In the genomic region with DNA sequence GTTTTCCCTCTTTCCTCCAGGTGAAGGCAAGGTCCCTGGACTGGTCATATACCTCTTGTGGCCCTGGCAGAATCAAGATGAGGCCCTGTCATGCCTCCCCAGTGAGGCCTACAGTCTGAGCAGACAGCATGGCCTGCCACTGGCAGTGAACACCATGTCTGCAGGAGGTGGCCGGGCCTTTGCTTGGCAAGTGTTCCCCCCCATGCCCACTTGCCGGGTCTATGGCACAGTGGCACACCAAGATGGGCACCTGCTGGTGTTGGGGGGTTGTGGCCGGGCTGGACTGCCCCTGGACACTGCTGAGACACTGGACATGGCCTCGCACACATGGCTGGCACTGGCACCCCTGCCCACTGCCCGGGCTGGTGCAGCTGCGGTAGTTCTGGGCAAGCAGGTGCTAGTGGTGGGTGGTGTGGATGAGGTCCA, we compare ENCODE assay signal across 11 cellular contexts. TPM values are rescaled to one million over a fixed set of nuclear protein-coding genes. Genes with fewer than 3 reads are reported as not detected.
DNase-seq lines count a peak whose midpoint lies in the region; ATAC-seq and TF ChIP-seq lines count a peak whose summit lies in the region.
"Had no signal": no experiment of that assay in that cellular context is flagged by ENCODE, and none has a peak within 500 bp of the region (broad histone marks: within the 10 kb centered on the region; RNA-seq: fewer than 3 reads in every experiment).

No MANE protein-coding gene starts in this region.

- H3K4me1 ChIP-seq in HUES6 (ENCODE audit: control insufficient read depth, insufficient read depth, low read length), result peaks cover 31% of the 10 kb centered on the region
- peaks cover 7 to 22% of the 10 kb centered on the region in 2 donors for H3K4me1 ChIP-seq in lung (ENCODE audit: control insufficient read depth in 2 of 2, insufficient read depth in 2 of 2, low read length in 2 of 2)
- peaks cover 19 to 74% (median 66%) of the 10 kb centered on the region in 5 donors for H3K4me1 ChIP-seq in subcutaneous abdominal adipose tissue (ENCODE audit: control insufficient read depth in 5 of 5, insufficient read depth in 5 of 5, low read length in 5 of 5)
- H3K4me1 ChIP-seq in aorta (ENCODE audit: control insufficient read depth in 1 of 2, insufficient read depth in 2 of 2, low read length in 2 of 2), result peaks cover 0 to 4% of the 10 kb centered on the region in 2 donors

- no peak overlapping the region for H3K27ac ChIP-seq in HUES6 (ENCODE audit: low read depth, low read length)
- H3K27ac ChIP-seq in caudate nucleus (ENCODE audit: low read depth, low read length), result peak overlapping the region; percentile 76
- peak overlapping the region; percentile 82 to 94 for H3K27ac ChIP-seq in lung (ENCODE audit: low read depth in 1 of 2, low read length in 1 of 2)
- H3K27ac ChIP-seq in subcutaneous abdominal adipose tissue (ENCODE audit: low read depth, low read length), result peak overlapping the region; percentile 92
- peak overlapping the region in 1 of 2 donors; percentile 29 for H3K27ac ChIP-seq in aorta (ENCODE audit: low read depth in 1 of 2, low read length in 2 of 2)

- ATAC-seq in lung (ENCODE audit: insufficient read depth, low FRiP score) (no peak), HG03520 (IDR thresholded peaks at IDR 0.05; ENCODE audit: unreplicated experiment) (no peak), aorta (ENCODE audit: low FRiP score) (no peak)

- H3K4me3 ChIP-seq in HUES6 (ENCODE audit: low read depth, low read length) (peak overlapping the region; percentile 94; the same call in 1 of the 2 replicates), lung (peak overlapping the region; percentile 80), subcutaneous abdominal adipose tissue (ENCODE audit: low read depth in 1 of 5, low read length in 5 of 5) (peak overlapping the region; percentile 88 to 94 (median 90)), aorta (ENCODE audit: low read length in 2 of 2) (peak overlapping the region in 1 of 2 donors; percentile 75)

- H3K36me3 ChIP-seq in HUES6 (ENCODE audit: control insufficient read depth, insufficient read depth, low read length), result peaks cover 7% of the 10 kb centered on the region; the same call in 1 of the 2 replicates
- peaks cover 0 to 16% of the 10 kb centered on the region in 2 donors for H3K36me3 ChIP-seq in lung (ENCODE audit: control insufficient read depth in 2 of 2, insufficient read depth in 2 of 2, low read length in 2 of 2)
- H3K36me3 ChIP-seq in subcutaneous abdominal adipose tissue (ENCODE audit: control insufficient read depth in 5 of 5, insufficient read depth in 5 of 5, low read length in 5 of 5), result peaks cover 0 to 42% (median 36%) of the 10 kb centered on the region in 5 donors
- no peaks in the 10 kb centered on the region for H3K36me3 ChIP-seq in aorta (ENCODE audit: control insufficient read depth in 1 of 2, insufficient read depth in 2 of 2, low read length in 1 of 2)

- WGBS in lung, 2 donors, result 58 to 74% methylated on average over 6 of the region's 6 CpGs
- WGBS in aorta, 2 donors, result 8% methylated on average over 6 of the region's 6 CpGs

- H3K9ac ChIP-seq in HUES6 (ENCODE audit: low read length) (peak overlapping the region; percentile 36), subcutaneous abdominal adipose tissue (ENCODE audit: low read length in 5 of 5) (peak overlapping the region; percentile 91 to 95 (median 94))

- no peak for DNase-seq in caudate nucleus (lab: John Stamatoyannopoulos, UW)
- DNase-seq in lung (ENCODE audit: low spot score), result no peak
- no peak for DNase-seq in RKO (ENCODE audit: low spot score)
- DNase-seq in aorta, result no peak
- DNase-seq in kidney tubule cell (ENCODE audit: low spot score), result no peak
- DNase-seq: activated T-cell treated with anti-CD3 and anti-CD28 coated beads, Interleukin-2, amount 50 U/mL, for 1 hour; HCEC 1CT; Kasumi-1 had no signal

- intact Hi-C loops in aorta (cut with DNase I), result loop anchor here (2.0 to 10.0 kb wide), 2 partner anchors 104 to 272 kb away; a partner anchor contains a TSS

- no peak for TF ChIP-seq CTCF in lung (IDR thresholded peaks at IDR 0.05; ENCODE audit: control extremely low read depth, extremely low read depth)

- H3K27me3 ChIP-seq in HUES6 (ENCODE audit: control insufficient read depth, insufficient read depth, low read length) (0 out of 2 replicates have a peak, but pooled peaks cover 11% of the 10 kb centered on the region), lung (ENCODE audit: control insufficient read depth, insufficient read depth) (no peaks in the 10 kb centered on the region), subcutaneous abdominal adipose tissue (ENCODE audit: control insufficient read depth in 5 of 5, insufficient read depth in 4 of 5, low read length in 5 of 5) (no peaks in the 10 kb centered on the region), aorta (ENCODE audit: control insufficient read depth in 1 of 2, insufficient read depth in 2 of 2, low read length in 1 of 2) (no peaks in the 10 kb centered on the region)

- H3K9me3 ChIP-seq in HUES6 (ENCODE audit: control insufficient read depth, insufficient read depth, low read depth, low read length) (no peaks in the 10 kb centered on the region), lung (ENCODE audit: control insufficient read depth in 2 of 2, insufficient read depth in 1 of 2, low read length in 1 of 2) (no peaks in the 10 kb centered on the region), subcutaneous abdominal adipose tissue (ENCODE audit: control insufficient read depth in 5 of 5, low read length in 5 of 5) (no peaks in the 10 kb centered on the region), aorta (ENCODE audit: control insufficient read depth, low read length) (no peaks in the 10 kb centered on the region)

RNA-seq across cellular contexts. Expression of a gene that starts 1.2 kb away (rescaled TPM):
- total RNA-seq in lung (10 to 100 TPM; 29.6 to 32.0 TPM), aorta (10 to 100 TPM; 27.0 to 40.2 TPM)
- polyA plus RNA-seq in lung (10 to 100 TPM; 19.4 to 32.5 TPM), aorta (10 to 100 TPM; 16.0 to 31.3 TPM)

RNA-seq across cellular contexts. Expression of a gene that starts 6.5 kb away (rescaled TPM):
- total RNA-seq in lung (10 to 100 TPM; 13.9 to 23.8 TPM), aorta (10 to 100 TPM; 13.2 to 16.6 TPM)
- polyA plus RNA-seq in lung (10 to 100 TPM; 16.3 to 29.3 TPM), aorta (10 to 100 TPM in 1 of 2 donors, 1 to 10 TPM in 1; 1.8 to 11.8 TPM)

RNA-seq across cellular contexts. Expression of a gene that starts 39.8 kb away (rescaled TPM):
- total RNA-seq in lung, result 100 to 1,000 TPM; 291 to 616 TPM
- 100 to 1,000 TPM; 153 to 331 TPM for polyA plus RNA-seq in lung
- total RNA-seq in aorta, result 100 to 1,000 TPM; 362 to 707 TPM
- 1,000 to 10,000 TPM in 1 of 2 donors, 100 to 1,000 TPM in 1; 200 to 1,923 TPM for polyA plus RNA-seq in aorta

RNA-seq across cellular contexts. Expression of a gene that starts 52.0 kb away (rescaled TPM):
- total RNA-seq in lung (10 to 100 TPM; 49.9 to 63.1 TPM), aorta (10 to 100 TPM; 40.3 to 54.8 TPM)
- polyA plus RNA-seq in lung (10 to 100 TPM; 20.3 to 30.2 TPM), aorta (10 to 100 TPM; 22.7 to 31.0 TPM)
